In genomic region chr14:24398943-24399801, GRCh38 we compare ENCODE assay signal across 8 cellular contexts.
DNase-seq lines count a peak whose midpoint lies in the region; TF ChIP-seq lines count a peak whose summit lies in the region.

NYNRIN (plus strand) TSS chr14:24399003; CDS start chr14:24399247, 244 bp downstream.

- H3K9me3 ChIP-seq in MM.1S (replicated peaks; ENCODE audit: insufficient read depth, low read length), result no peaks in the 10 kb centered on the region

- no peak within 1 kb of the TSS for H3K4me2 ChIP-seq in MM.1S (ENCODE audit: low read depth, low read length)

- no peaks in the 10 kb centered on the region for H3K9me2 ChIP-seq in MM.1S (replicated peaks; ENCODE audit: insufficient read depth, low read length)

- no peak for TF ChIP-seq CTCF in MM.1S (IDR thresholded peaks at IDR 0.05; ENCODE audit: low read length)

- H2AFZ ChIP-seq in MM.1S (ENCODE audit: low read length), result no peak within 1 kb of the TSS

- H3K4me1 ChIP-seq in MM.1S (ENCODE audit: low read length), result no peaks in the 10 kb centered on the region

- H3K36me3 ChIP-seq in MM.1S (replicated peaks; ENCODE audit: insufficient read depth, low read length), result no peaks in the 10 kb centered on the region

- no peak within 1 kb of the TSS for H3K9ac ChIP-seq in MM.1S (ENCODE audit: low read length)

- H3F3A ChIP-seq in MM.1S (ENCODE audit: insufficient read depth, low read length), result no peaks in the 10 kb centered on the region

- no peak within 1 kb of the TSS for H3K4me3 ChIP-seq in MM.1S (ENCODE audit: low read length)

- H3K27ac ChIP-seq in cingulate gyrus (ENCODE audit: low read depth, low read length), result peak within 1 kb of the TSS; percentile 29
- no peak within 1 kb of the TSS for H3K27ac ChIP-seq in MM.1S (ENCODE audit: low read length)

- DNase-seq in NCI-H748 (lab: John Stamatoyannopoulos, UW; ENCODE audit: unreplicated experiment), result peak; percentile 45
- DNase-seq in NCI-H748 treated with DMSO at 0.1 percent for 48 hours (lab: John Stamatoyannopoulos, UW), result no peak
- peak; percentile 22 for DNase-seq in T-helper 9 cell
- DNase-seq in left kidney (ENCODE audit: low read depth, low spot score), result peak; percentile 90
- peak; percentile 13 for DNase-seq in stimulated activated CD4-positive, alpha-beta T cell treated with anti-CD3 and anti-CD28 coated beads, Interleukin-4, amount 100 ng/mL, for 24 hours
- DNase-seq in NOMO-1 (lab: John Stamatoyannopoulos, UW; ENCODE audit: unreplicated experiment in 2 of 2), result no peak
- no peak for DNase-seq in MM.1S

- no peaks in the 10 kb centered on the region for H3K79me2 ChIP-seq in MM.1S (ENCODE audit: low read length)

- no peaks in the 10 kb centered on the region for H3K27me3 ChIP-seq in MM.1S (replicated peaks; ENCODE audit: insufficient read depth, low read length)

- no peaks in the 10 kb centered on the region for H4K20me1 ChIP-seq in MM.1S (ENCODE audit: insufficient read depth, low read length)

Comparison
In these comparisons a context has a peak if more than half of its experiments do, and no peak if none do; other contexts are left out.
1. DNase-seq: peak in NCI-H748 (single experiment), T-helper 9 cell (single experiment), left kidney (single experiment) and stimulated activated CD4-positive, alpha-beta T cell treated with anti-CD3 and anti-CD28 coated beads, Interleukin-4, amount 100 ng/mL, for 24 hours (single experiment); none in NCI-H748 treated with DMSO at 0.1 percent for 48 hours (single experiment), NOMO-1 (0 of 2) and MM.1S (single experiment).